ENCODE assay signal across 10 cellular contexts in the genomic region with DNA sequence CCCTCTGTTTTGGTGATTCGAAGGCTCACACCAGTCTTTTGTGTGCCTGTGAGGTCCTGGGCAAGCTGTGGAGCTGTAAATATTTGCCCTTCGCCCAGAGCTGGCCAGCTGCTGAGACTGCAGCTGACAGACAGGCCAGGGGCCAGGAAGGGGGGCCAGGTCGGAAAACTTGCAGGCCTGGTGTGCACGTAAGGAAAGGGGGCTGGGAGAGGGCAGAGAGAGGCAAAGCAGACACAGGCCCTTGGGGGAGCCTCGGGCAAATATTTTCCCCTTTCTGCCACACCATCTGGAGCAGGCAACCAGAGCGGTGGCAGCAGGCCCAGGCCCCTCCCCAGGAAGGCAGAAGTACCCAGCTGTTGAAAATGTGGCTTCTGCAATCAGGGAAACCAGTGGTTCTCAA. TPM values are rescaled to one million over a fixed set of nuclear protein-coding genes. Genes with fewer than 3 reads are reported as not detected.
A peak's percentile ranks its signal among the peaks of the same experiment; 100 is the strongest.
DNase-seq lines count a peak whose midpoint lies in the region; ATAC-seq, FAIRE-seq and TF ChIP-seq lines count a peak whose summit lies in the region.
"Had no signal": no experiment of that assay in that cellular context is flagged by ENCODE, and none has a peak within 500 bp of the region (broad histone marks: within the 10 kb centered on the region; RNA-seq: fewer than 3 reads in every experiment).

No MANE protein-coding gene starts in this region.

- POLR2A ChIA-PET in H1 (lab: Charles Lee; ENCODE audit: partially characterized antibody) = interaction anchor here (1.3 kb wide), 1 partner anchor 14 kb away, joined by 3 read pairs; no protein-coding TSS in a partner anchor
- POLR2A ChIA-PET in activated CD4-positive, alpha-beta T cell treated with anti-CD3 and anti-CD28 coated beads, Interleukin-2, amount 10 ng/mL, durations not matched to agents 7 days and 5 days (lab: Charles Lee) = no interaction called here

- H3K18ac ChIP-seq in H1 (ENCODE audit: extremely low read depth, low read length) = no peak overlapping the region

- no peak for FAIRE-seq in H1 (lab: Jason Lieb, UNC)
- FAIRE-seq: colon had no signal

- H3K4ac ChIP-seq in H1 (replicated peaks; ENCODE audit: insufficient read length, low read depth, low read length) = no peak overlapping the region

- no peaks in the 10 kb centered on the region for H3K36me3 Mint-ChIP-seq in activated CD4-positive, alpha-beta T cell treated with anti-CD3 and anti-CD28 coated beads, Interleukin-2, amount 10 ng/mL, durations not matched to agents 7 days and 5 days (ENCODE audit: low read depth)
- no peaks in the 10 kb centered on the region for H3K36me3 Mint-ChIP-seq in effector memory CD8-positive, alpha-beta T cell (ENCODE audit: insufficient read depth)

- peak overlapping the region; percentile 66 for H3K4me3 ChIP-seq in AG09309 (ENCODE audit: control insufficient read depth, low read depth, low read length)
- H3K4me3 ChIP-seq in H1 (ENCODE audit: extremely low read depth in 1 of 4, insufficient read depth in 2 of 4, low read depth in 3 of 4, low read length in 4 of 4) = peak overlapping the region in 2 of 4 experiments; percentile 1 to 79; a peak in 2 of 8 replicates
- no peak overlapping the region for H3K4me3 ChIP-seq in mucosa of stomach (ENCODE audit: low read length)

- no peaks in the 10 kb centered on the region for H3K4me1 Mint-ChIP-seq in activated CD4-positive, alpha-beta T cell treated with anti-CD3 and anti-CD28 coated beads, Interleukin-2, amount 10 ng/mL, durations not matched to agents 7 days and 5 days
- H3K4me1 Mint-ChIP-seq in effector memory CD8-positive, alpha-beta T cell (ENCODE audit: low read depth in 2 of 2) = no peaks in the 10 kb centered on the region

- no peak overlapping the region for H2BK120ac ChIP-seq in H1 (replicated peaks; ENCODE audit: low read depth, low read length)

- no peak overlapping the region for H2AFZ ChIP-seq in H1 (ENCODE audit: low read length)

- H3K79me2 ChIP-seq in H1 (ENCODE audit: control insufficient read depth in 1 of 2, insufficient read depth in 2 of 2, low read length in 2 of 2) = peaks cover 0 to 54% of the 10 kb centered on the region in 2 experiments; a peak in 2 of 4 replicates

- no peak overlapping the region for H2AK5ac ChIP-seq in H1 (ENCODE audit: low read depth, low read length)

- TF ChIP-seq RAD21 in H1 (IDR thresholded peaks at IDR 0.05 in 1 of 2, conservative IDR thresholded peaks at IDR 0.05 in 1 of 2; ENCODE audit: low read depth in 2 of 2, low read length in 2 of 2) = no peak

- H3K79me1 ChIP-seq in H1 (ENCODE audit: low read depth, low read length) = no peaks in the 10 kb centered on the region; the same call in 1 of the 2 replicates

- no peak for TF ChIP-seq POLR2A in H1 (IDR thresholded peaks at IDR 0.05; ENCODE audit: control extremely low read depth in 1 of 2, low read depth in 2 of 2, low read length in 2 of 2)

- peaks cover 8 to 25% (median 9%) of the 10 kb centered on the region in 4 experiments for H3K4me1 ChIP-seq in H1 (replicated peaks in 1 of 4; ENCODE audit: control insufficient read depth in 3 of 4, insufficient read depth in 4 of 4, low read length in 3 of 4)
- H3K4me1 ChIP-seq in mucosa of stomach (ENCODE audit: control insufficient read depth, insufficient read depth, low read length) = no peaks in the 10 kb centered on the region

- H3K27me3 ChIP-seq in H1 (replicated peaks in 1 of 4; ENCODE audit: control insufficient read depth in 3 of 4, extremely low read depth in 1 of 4, insufficient read depth in 3 of 4, low read length in 3 of 4) (peaks cover 0 to 18% (median 9%) of the 10 kb centered on the region in 4 experiments; a peak in 5 of 7 replicates), mucosa of stomach (ENCODE audit: control insufficient read depth, insufficient read depth, low read length) (peaks cover 17% of the 10 kb centered on the region)

- peaks cover 13% of the 10 kb centered on the region for H3K27me3 Mint-ChIP-seq in activated CD4-positive, alpha-beta T cell treated with anti-CD3 and anti-CD28 coated beads, Interleukin-2, amount 10 ng/mL, durations not matched to agents 7 days and 5 days
- H3K27me3 Mint-ChIP-seq in effector memory CD8-positive, alpha-beta T cell = no peaks in the 10 kb centered on the region

- H2BK20ac ChIP-seq in H1 (ENCODE audit: low read length) = no peak overlapping the region

- no peak overlapping the region for H2BK12ac ChIP-seq in H1 (ENCODE audit: low read depth, low read length)

- peaks cover 0 to 2% (median 0%) of the 10 kb centered on the region in 4 experiments; a peak in 1 of 8 replicates for H3K36me3 ChIP-seq in H1 (ENCODE audit: control insufficient read depth in 2 of 4, insufficient read depth in 4 of 4, low read length in 3 of 4)
- no peaks in the 10 kb centered on the region for H3K36me3 ChIP-seq in mucosa of stomach (ENCODE audit: control insufficient read depth, insufficient read depth, low read length)

- H3K4me3 Mint-ChIP-seq in activated CD4-positive, alpha-beta T cell treated with anti-CD3 and anti-CD28 coated beads, Interleukin-2, amount 10 ng/mL, durations not matched to agents 7 days and 5 days = no peak overlapping the region
- H3K4me3 Mint-ChIP-seq in effector memory CD8-positive, alpha-beta T cell = no peak overlapping the region

- CTCF ChIA-PET in H1 (lab: Charles Lee; ENCODE audit: partially characterized antibody) = interaction anchor here (0.8 to 1.7 kb wide), 5 partner anchors 28 to 227 kb away, joined by 3 to 13 read pairs (median 3); no protein-coding TSS in a partner anchor
- CTCF ChIA-PET in activated CD4-positive, alpha-beta T cell treated with anti-CD3 and anti-CD28 coated beads, Interleukin-2, amount 10 ng/mL, durations not matched to agents 7 days and 5 days (lab: Charles Lee) = no interaction called here

- H3K9ac ChIP-seq in H1 (replicated peaks in 1 of 4; ENCODE audit: extremely low read depth in 1 of 4, low read depth in 3 of 4, low read length in 3 of 4) = no peak overlapping the region
- peak overlapping the region; percentile 64 for H3K9ac ChIP-seq in mucosa of stomach (ENCODE audit: low read length)

- 67% methylated on average over 6 of the region's 6 CpGs; no CpG with 5 or more reads in 1 of the 2 experiments for WGBS in H1 (ENCODE audit: extremely low coverage in 1 of 2, insufficient coverage in 1 of 2, insufficient read length in 1 of 2, insufficient replicate concordance in 2 of 2, low coverage in 1 of 2, low lambda C conversion rate in 2 of 2, missing lambda C conversion rate in 1 of 2), 2 experiments

- H3K9me3 ChIP-seq in H1 (ENCODE audit: insufficient read depth in 2 of 2, low read depth in 1 of 2, low read length in 1 of 2) (no peaks in the 10 kb centered on the region), mucosa of stomach (ENCODE audit: control insufficient read depth, low read length) (no peaks in the 10 kb centered on the region)

- no peak overlapping the region for H4K5ac ChIP-seq in H1 (ENCODE audit: insufficient read length, low read depth, low read length)

- peaks cover 15% of the 10 kb centered on the region; the same call in 1 of the 2 replicates for H3K23me2 ChIP-seq in H1 (ENCODE audit: low read depth, low read length)

- H4K8ac ChIP-seq in H1 (ENCODE audit: extremely low read depth, insufficient read depth, low read length) = no peak overlapping the region

- no peak overlapping the region for H3K23ac ChIP-seq in H1 (ENCODE audit: insufficient read length)

- no peak for TF ChIP-seq EP300 in H1 (IDR thresholded peaks at IDR 0.05; ENCODE audit: borderline replicate concordance in 1 of 2, low read depth in 2 of 2, low read length in 2 of 2)

- peak overlapping the region; percentile 47 to 77 for H3K4me2 ChIP-seq in H1 (ENCODE audit: insufficient read depth in 1 of 2, low read depth in 2 of 2, low read length in 2 of 2)

- no peak overlapping the region for H3K56ac ChIP-seq in H1 (replicated peaks; ENCODE audit: insufficient read length, low read depth, low read length)

- H3K9me3 Mint-ChIP-seq in activated CD4-positive, alpha-beta T cell treated with anti-CD3 and anti-CD28 coated beads, Interleukin-2, amount 10 ng/mL, durations not matched to agents 7 days and 5 days = no peaks in the 10 kb centered on the region
- peaks cover 0 to 3% of the 10 kb centered on the region in 2 donors for H3K9me3 Mint-ChIP-seq in effector memory CD8-positive, alpha-beta T cell

- H3K27ac ChIP-seq in H1 (ENCODE audit: low read depth, low read length) = no peak overlapping the region

- no peak overlapping the region for H2BK5ac ChIP-seq in H1 (ENCODE audit: low read depth, low read length)

- no peak overlapping the region for H2BK15ac ChIP-seq in H1 (ENCODE audit: low read length)

- H3K27ac Mint-ChIP-seq in activated CD4-positive, alpha-beta T cell treated with anti-CD3 and anti-CD28 coated beads, Interleukin-2, amount 10 ng/mL, durations not matched to agents 7 days and 5 days = no peak overlapping the region
- no peak overlapping the region for H3K27ac Mint-ChIP-seq in effector memory CD8-positive, alpha-beta T cell

- H4K20me1 ChIP-seq in H1 (replicated peaks in 1 of 2; ENCODE audit: control insufficient read depth in 1 of 2, insufficient read depth in 2 of 2, low read length in 2 of 2) = peaks cover 8 to 9% of the 10 kb centered on the region in 2 experiments

- H3K14ac ChIP-seq in H1 (ENCODE audit: insufficient read length) = no peak overlapping the region

- no peak overlapping the region for H4K91ac ChIP-seq in H1 (replicated peaks; ENCODE audit: insufficient read length, low read length)

- DNase-seq in AG09309 (ENCODE audit: low read depth) (no peak), NCI-H2196 (lab: John Stamatoyannopoulos, UW; ENCODE audit: unreplicated experiment) (peak; percentile 34), H1 (ENCODE audit: low read depth in 1 of 2, low spot score in 2 of 2) (no peak), T1000 (lab: John Stamatoyannopoulos, UW) (no peak)
- DNase-seq in activated CD8-positive, alpha-beta memory T cell treated with anti-CD3 and anti-CD28 coated beads for 24 hours = no peak
- DNase-seq in activated CD4-positive, alpha-beta T cell treated with anti-CD3 and anti-CD28 coated beads, Interleukin-2, amount 10 ng/mL, durations not matched to agents 7 days and 5 days = no peak
- no peak for DNase-seq in effector memory CD8-positive, alpha-beta T cell
- DNase-seq: SW 1271 had no signal

- no peak for ATAC-seq in effector memory CD8-positive, alpha-beta T cell (replicated peaks)

- TF ChIP-seq CTCF in AG09309 (IDR thresholded peaks at IDR 0.05; ENCODE audit: control insufficient read depth, insufficient read depth, low read depth, low read length, missing control alignments) = no peak
- TF ChIP-seq CTCF in H1 (IDR thresholded peaks at IDR 0.05; ENCODE audit: control extremely low read depth in 1 of 3, insufficient read depth in 1 of 3, low read depth in 1 of 3, low read length in 3 of 3) = no peak

RNA-seq across cellular contexts. Expression of gene PDZRN3, which starts 2.6 kb away (rescaled TPM):
- total RNA-seq in H1 (2021; fragmentation: NEBNext Ultra II Directional; extraction: Animal tissue kit (Norgen Biotek cat#: 25700)) = 16.8 and 20.5 TPM in 2 replicates
- 4.2 and 5.0 TPM in 2 replicates for polyA plus RNA-seq in H1 (2011; rRNA removed)
- polyA plus RNA-seq in H1 (2011; cell fraction: cytosol; rRNA removed) = 6.3 TPM
- polyA plus RNA-seq in H1 (2011; cell fraction: nucleus; rRNA removed) = 10.6 TPM
- 16.2 to 19.5 TPM (median 17.5 TPM) in 4 replicates for polyA plus RNA-seq in H1 (2012, experiment 1 of 2)
- 5.3 TPM for polyA plus RNA-seq in H1 (2012, experiment 2 of 2)
- polyA plus RNA-seq in H1 (2013, experiment 1 of 2) = 7.7 TPM
- polyA plus RNA-seq in H1 (2013, experiment 2 of 2) = 7.5 TPM
- polyA minus RNA-seq in H1 (2011; rRNA and poly(A)+ RNA removed) = 7.9 and 20.6 TPM in 2 replicates
- 12.8 TPM for polyA minus RNA-seq in H1 (2011; cell fraction: cytosol; rRNA and poly(A)+ RNA removed)
- 61.5 TPM for polyA minus RNA-seq in H1 (2011; cell fraction: nucleus; rRNA and poly(A)+ RNA removed)
- not detected for total RNA-seq in activated CD4-positive, alpha-beta T cell treated with anti-CD3 and anti-CD28 coated beads, Interleukin-2, amount 10 ng/mL, durations not matched to agents 7 days and 5 days

Comparison
In these comparisons a context has a peak if more than half of its experiments do, and no peak if none do; other contexts are left out.
1. RNA of gene PDZRN3, which starts 2.6 kb away (total RNA-seq): 16.8 to 20.5 TPM in H1; not detected in activated CD4-positive, alpha-beta T cell treated with anti-CD3 and anti-CD28 coated beads, Interleukin-2, amount 10 ng/mL, durations not matched to agents 7 days and 5 days; every median in the first group is over 10 times any median in the second.